Comparison of ENCODE assay signal across 1 cellular context in genomic region chr20:38032585-38033329, GRCh38.
TF ChIP-seq lines count a peak whose summit lies in the region.

No MANE protein-coding gene starts in this region.

TF ChIP-seq in GM23338, 12 proteins besides CTCF, POLR2A, EP300 and RAD21:
- TF ChIP-seq ZNF462 (CRISPR knock-in tag; IDR thresholded peaks at IDR 0.05) (no peak), EZH2 (IDR thresholded peaks at IDR 0.05; ENCODE audit: low read depth, unreplicated experiment) (no peak), ZNF114 (CRISPR knock-in tag; IDR thresholded peaks at IDR 0.05) (no peak), JUNB (IDR thresholded peaks at IDR 0.05; ENCODE audit: unreplicated experiment) (no peak), STAT1 (IDR thresholded peaks at IDR 0.05; ENCODE audit: unreplicated experiment) (no peak), CREB1 (CRISPR knock-in tag; IDR thresholded peaks at IDR 0.05; ENCODE audit: low read depth) (no peak), NANOG (IDR thresholded peaks at IDR 0.05; ENCODE audit: borderline replicate concordance) (no peak), ETS1 (IDR thresholded peaks at IDR 0.05) (no peak), EZH2phosphoT487 (IDR thresholded peaks at IDR 0.05; ENCODE audit: unreplicated experiment) (no peak), REST (IDR thresholded peaks at IDR 0.05; ENCODE audit: unreplicated experiment) (no peak), POLR2AphosphoS5 (IDR thresholded peaks at IDR 0.05; ENCODE audit: low read depth) (no peak), ZNF331 (CRISPR knock-in tag; IDR thresholded peaks at IDR 0.05; ENCODE audit: low read depth) (no peak)
